Comparison of ENCODE assay signal across 1 cellular context in the genomic region with DNA sequence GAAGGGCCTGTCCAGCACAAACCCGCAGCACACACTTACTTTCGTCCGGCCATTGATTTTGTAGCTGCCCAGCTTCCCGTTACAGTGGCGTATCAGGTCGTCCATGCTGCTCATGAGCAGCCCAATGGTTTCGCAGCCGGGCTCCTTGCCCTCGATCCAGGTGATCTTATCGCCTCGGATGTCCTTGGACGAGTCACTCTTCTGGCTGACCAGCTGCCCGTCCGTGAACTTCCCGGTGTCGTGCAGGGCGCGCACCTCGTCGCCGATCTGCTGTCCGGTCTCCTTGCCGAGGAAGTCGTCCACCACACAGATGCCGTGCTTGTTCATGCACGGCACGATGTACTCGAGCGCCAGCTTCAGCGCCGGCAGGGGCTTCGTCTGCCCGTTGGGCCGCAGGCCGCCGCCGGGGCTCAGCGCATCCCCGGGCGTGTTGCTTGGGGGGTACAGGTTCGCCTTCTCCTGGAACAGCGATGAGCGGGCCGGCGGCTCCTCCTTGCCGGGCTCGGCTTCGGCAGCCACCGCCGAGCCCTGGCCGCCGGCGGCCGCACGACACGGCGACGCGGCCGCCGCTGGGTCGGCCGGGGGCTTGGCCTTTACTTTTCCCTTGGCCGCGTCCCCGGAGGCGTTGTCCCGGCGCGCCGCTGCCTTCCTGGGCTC.
TF ChIP-seq lines count a peak whose summit lies in the region.

No MANE protein-coding gene starts in this region.

TF ChIP-seq in GM12878, 131 proteins besides CTCF, POLR2A, EP300 and RAD21 (continued from another document):
- TF ChIP-seq, protein P1, sequence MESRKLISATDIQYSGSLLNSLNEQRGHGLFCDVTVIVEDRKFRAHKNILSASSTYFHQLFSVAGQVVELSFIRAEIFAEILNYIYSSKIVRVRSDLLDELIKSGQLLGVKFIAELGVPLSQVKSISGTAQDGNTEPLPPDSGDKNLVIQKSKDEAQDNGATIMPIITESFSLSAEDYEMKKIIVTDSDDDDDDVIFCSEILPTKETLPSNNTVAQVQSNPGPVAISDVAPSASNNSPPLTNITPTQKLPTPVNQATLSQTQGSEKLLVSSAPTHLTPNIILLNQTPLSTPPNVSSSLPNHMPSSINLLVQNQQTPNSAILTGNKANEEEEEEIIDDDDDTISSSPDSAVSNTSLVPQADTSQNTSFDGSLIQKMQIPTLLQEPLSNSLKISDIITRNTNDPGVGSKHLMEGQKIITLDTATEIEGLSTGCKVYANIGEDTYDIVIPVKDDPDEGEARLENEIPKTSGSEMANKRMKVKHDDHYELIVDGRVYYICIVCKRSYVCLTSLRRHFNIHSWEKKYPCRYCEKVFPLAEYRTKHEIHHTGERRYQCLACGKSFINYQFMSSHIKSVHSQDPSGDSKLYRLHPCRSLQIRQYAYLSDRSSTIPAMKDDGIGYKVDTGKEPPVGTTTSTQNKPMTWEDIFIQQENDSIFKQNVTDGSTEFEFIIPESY (IDR thresholded peaks at IDR 0.05) = no peak
